In the genomic region with DNA sequence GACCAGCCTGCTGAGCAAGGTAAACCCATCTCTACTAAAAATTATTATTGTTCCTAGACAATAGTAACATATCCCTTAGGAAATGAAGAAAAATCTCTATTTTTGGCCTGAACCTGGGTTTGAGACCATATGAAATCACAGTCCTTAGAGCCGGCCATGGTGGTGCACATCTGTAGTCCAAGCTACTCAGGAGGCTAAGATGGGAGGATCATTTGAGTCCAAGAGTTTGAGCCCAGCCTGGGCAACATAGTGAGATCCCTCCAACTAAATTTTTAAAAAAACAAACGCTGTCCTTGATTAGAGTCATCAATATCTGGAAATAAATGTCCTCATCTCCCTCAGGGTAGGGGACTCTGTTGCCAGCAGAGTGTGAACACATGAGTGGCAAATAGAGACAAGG, we compare ENCODE assay signal across 6 cellular contexts.
"Had no signal": no experiment of that assay in that cellular context is flagged by ENCODE, and none has a peak within 500 bp of the region (broad histone marks: within the 10 kb centered on the region; RNA-seq: fewer than 3 reads in every experiment).

No MANE protein-coding gene starts in this region.

- H3K4me3 ChIP-seq: GM23248, HAP-1 had no signal

- H3K27ac ChIP-seq: GM23248 had no signal

- H3K9ac ChIP-seq: GM23248 had no signal

- H3K36me3 ChIP-seq: HAP-1 had no signal

- H3K36me3 Mint-ChIP-seq: IgD-negative memory B cell had no signal

- H3K4me3 Mint-ChIP-seq: HFFc6, IgD-negative memory B cell had no signal

- H3K9me3 Mint-ChIP-seq: HFFc6, IgD-negative memory B cell had no signal

- FAIRE-seq: HTR-8/SVneo had no signal

- H2AFZ ChIP-seq: GM23248 had no signal

- DNase-seq: GOT3 had no signal

- H3K27ac Mint-ChIP-seq: HFFc6, IgD-negative memory B cell had no signal

- H3K27me3 Mint-ChIP-seq: IgD-negative memory B cell had no signal

- H3K9me3 ChIP-seq: HAP-1 had no signal
